In genomic region chr7:45976485-45976856, GRCh38 we compare ENCODE assay signal across 26 cellular contexts. TPM values are rescaled to one million over a fixed set of nuclear protein-coding genes. Genes with fewer than 3 reads are reported as not detected.
DNase-seq lines count a peak whose midpoint lies in the region; ATAC-seq, FAIRE-seq and TF ChIP-seq lines count a peak whose summit lies in the region.
"Had no signal": no experiment of that assay in that cellular context is flagged by ENCODE, and none has a peak within 500 bp of the region (broad histone marks: within the 10 kb centered on the region; RNA-seq: fewer than 3 reads in every experiment).

No MANE protein-coding gene starts in this region.

- no peaks in the 10 kb centered on the region for H3F3A ChIP-seq in neural progenitor cell (ENCODE audit: low read depth)

- H3K4me3 Mint-ChIP-seq in activated CD4-positive, alpha-beta T cell treated with anti-CD3 and anti-CD28 coated beads, Interleukin-2, amount 10 ng/mL, durations not matched to agents 24 days and 14 days: no peak overlapping the region
- H3K4me3 Mint-ChIP-seq in neural progenitor cell: no peak overlapping the region
- H3K4me3 Mint-ChIP-seq: CD14-positive monocyte; CD8-positive, alpha-beta memory T cell; GM23338; H9 had no signal

- no peak overlapping the region for H3K9ac ChIP-seq in colonic mucosa (ENCODE audit: low read depth in 2 of 2, low read length in 2 of 2)
- H3K9ac ChIP-seq in neural progenitor cell: no peak overlapping the region

- peaks cover 4% of the 10 kb centered on the region for H3K4me1 Mint-ChIP-seq in activated CD4-positive, alpha-beta T cell treated with anti-CD3 and anti-CD28 coated beads, Interleukin-2, amount 10 ng/mL, durations not matched to agents 24 days and 14 days
- H3K4me1 Mint-ChIP-seq in neural progenitor cell: peaks cover 34% of the 10 kb centered on the region
- H3K4me1 Mint-ChIP-seq: CD14-positive monocyte had no signal

- H3K9me3 ChIP-seq in colonic mucosa (no peaks in the 10 kb centered on the region), neural progenitor cell (ENCODE audit: low read depth) (no peaks in the 10 kb centered on the region), pancreas (no peaks in the 10 kb centered on the region)
- H3K9me3 ChIP-seq: BE2C had no signal

- no peaks in the 10 kb centered on the region for H4K20me1 ChIP-seq in neural progenitor cell (ENCODE audit: low read depth)

- no peaks in the 10 kb centered on the region for H3K4me1 ChIP-seq in colonic mucosa
- H3K4me1 ChIP-seq in neural progenitor cell: no peaks in the 10 kb centered on the region
- peaks cover 0 to 3% (median 0%) of the 10 kb centered on the region in 3 donors for H3K4me1 ChIP-seq in pancreas
- H3K4me1 ChIP-seq: BE2C had no signal

- no peak overlapping the region for H3K27ac Mint-ChIP-seq in activated CD4-positive, alpha-beta T cell treated with anti-CD3 and anti-CD28 coated beads, Interleukin-2, amount 10 ng/mL, durations not matched to agents 24 days and 14 days
- H3K27ac Mint-ChIP-seq in neural progenitor cell: peak overlapping the region; percentile 57
- H3K27ac Mint-ChIP-seq: CD8-positive, alpha-beta memory T cell; GM23338; H9 had no signal

- no peak overlapping the region for H3K4me3 ChIP-seq in colonic mucosa
- H3K4me3 ChIP-seq in neural progenitor cell: no peak overlapping the region
- H3K4me3 ChIP-seq in pancreas: no peak overlapping the region
- H3K4me3 ChIP-seq: GM23338 had no signal

- peak; percentile 18 for DNase-seq in activated CD4-positive, alpha-beta T cell treated with anti-CD3 and anti-CD28 coated beads, Interleukin-2, amount 10 ng/mL, durations not matched to agents 24 days and 14 days
- DNase-seq in activated CD4-positive, alpha-beta T cell treated with anti-CD3 and anti-CD28 coated beads, Interleukin-2, amount 50 U/mL, for 48 hours: no peak
- DNase-seq in colonic mucosa (peak; percentile 12), neural progenitor cell (ENCODE audit: low spot score) (no peak), pancreas (no peak), amniotic stem cell (lab: John Stamatoyannopoulos, UW) (no peak), SK-N-DZ (ENCODE audit: low spot score) (no peak)
- DNase-seq in NK-92 treated with Interleukin-12 subunit alpha and Interleukin-12 subunit beta, amount 100 ng/mL, for 24 hours (lab: John Stamatoyannopoulos, UW): no peak
- DNase-seq: ACHN; BE2C; CD8-positive, alpha-beta memory T cell; DMS153; DND-41; H9; KG1; MM.1S; NCI-H2029; NCI-H446; NCI-H524 treated with DMSO at 0.1 percent for 48 hours; NCI-H774; PC-3; SHP77 had no signal

- no peak for FAIRE-seq in pancreas (lab: Jason Lieb, UNC)
- FAIRE-seq: HTR-8/SVneo had no signal

- H3K27me3 ChIP-seq in colonic mucosa: no peaks in the 10 kb centered on the region
- H3K27me3 ChIP-seq in neural progenitor cell: no peaks in the 10 kb centered on the region
- H3K27me3 ChIP-seq in pancreas: no peaks in the 10 kb centered on the region
- H3K27me3 ChIP-seq: BE2C had no signal

- no peak overlapping the region for H2AFZ ChIP-seq in neural progenitor cell (replicated peaks)
- H2AFZ ChIP-seq: GM23338 had no signal

- no peak overlapping the region for H3K4me2 ChIP-seq in neural progenitor cell
- H3K4me2 ChIP-seq: GM23338 had no signal

- WGBS in pancreas, 2 donors: 52 to 54% methylated on average over 3 of the region's 3 CpGs

- intact Hi-C loops in activated CD4-positive, alpha-beta T cell treated with anti-CD3 and anti-CD28 coated beads, Interleukin-2, amount 10 ng/mL, durations not matched to agents 24 days and 14 days (cut with micrococcal nuclease): no loop called here
- intact Hi-C loops in colonic mucosa (cut with DNase I) (no loop called here), pancreas (cut with DNase I) (no loop called here)

- no peaks in the 10 kb centered on the region for H3K9me3 Mint-ChIP-seq in activated CD4-positive, alpha-beta T cell treated with anti-CD3 and anti-CD28 coated beads, Interleukin-2, amount 10 ng/mL, durations not matched to agents 24 days and 14 days
- peaks cover 11% of the 10 kb centered on the region for H3K9me3 Mint-ChIP-seq in neural progenitor cell

- TF ChIP-seq CTCF in colonic mucosa (IDR thresholded peaks at IDR 0.05): no peak
- TF ChIP-seq CTCF in neural progenitor cell (IDR thresholded peaks at IDR 0.05): no peak
- TF ChIP-seq CTCF in pancreas (IDR thresholded peaks at IDR 0.05): no peak

- no peak for ATAC-seq in pancreas
- ATAC-seq: GM23338, PC-3 had no signal

- H3K27ac ChIP-seq in colonic mucosa (no peak overlapping the region), neural progenitor cell (no peak overlapping the region), pancreas (no peak overlapping the region)
- H3K27ac ChIP-seq: 22Rv1 had no signal

- no peaks in the 10 kb centered on the region for H3K79me2 ChIP-seq in neural progenitor cell (ENCODE audit: low read depth)

- H3K36me3 Mint-ChIP-seq in activated CD4-positive, alpha-beta T cell treated with anti-CD3 and anti-CD28 coated beads, Interleukin-2, amount 10 ng/mL, durations not matched to agents 24 days and 14 days (ENCODE audit: low read depth): no peaks in the 10 kb centered on the region
- no peaks in the 10 kb centered on the region for H3K36me3 Mint-ChIP-seq in neural progenitor cell
- H3K36me3 Mint-ChIP-seq: CD14-positive monocyte had no signal

- H3K36me3 ChIP-seq in colonic mucosa (no peaks in the 10 kb centered on the region), neural progenitor cell (no peaks in the 10 kb centered on the region), pancreas (no peaks in the 10 kb centered on the region)
- H3K36me3 ChIP-seq: BE2C had no signal

- H3K27me3 Mint-ChIP-seq in activated CD4-positive, alpha-beta T cell treated with anti-CD3 and anti-CD28 coated beads, Interleukin-2, amount 10 ng/mL, durations not matched to agents 24 days and 14 days: no peaks in the 10 kb centered on the region
- peaks cover 20% of the 10 kb centered on the region for H3K27me3 Mint-ChIP-seq in neural progenitor cell (ENCODE audit: insufficient read depth, low read depth)
- H3K27me3 Mint-ChIP-seq: CD8-positive, alpha-beta memory T cell had no signal

RNA-seq across cellular contexts. Expression of gene IGFBP3, which starts 55.4 kb away (rescaled TPM):
- 0.72 and 1.5 TPM in 2 replicates for total RNA-seq in activated CD4-positive, alpha-beta T cell treated with anti-CD3 and anti-CD28 coated beads, Interleukin-2, amount 10 ng/mL, durations not matched to agents 24 days and 14 days
- total RNA-seq in colonic mucosa: 10 to 100 TPM; 23.2 to 36.9 TPM
- total RNA-seq in neural progenitor cell (ENCODE audit: low replicate concordance): 22.0 and 29.0 TPM in 2 replicates
- 10 to 100 TPM in 3 of 6 donors, 1 to 10 TPM in 3; 4.6 to 21.9 (median 10.5) TPM for total RNA-seq in pancreas
- 10 to 100 TPM; 13.1 to 27.3 TPM for polyA plus RNA-seq in pancreas
- polyA plus RNA-seq in SK-N-DZ (2014; cell fraction: cytosol; rRNA removed): 5.6 and 7.5 TPM in 2 replicates
- 3.9 and 7.3 TPM in 2 replicates for polyA plus RNA-seq in SK-N-DZ (2014; cell fraction: nucleus; rRNA removed)

Comparison
In these comparisons a context has a peak if more than half of its experiments do, and no peak if none do; other contexts are left out.
1. DNase-seq: peak in activated CD4-positive, alpha-beta T cell treated with anti-CD3 and anti-CD28 coated beads, Interleukin-2, amount 10 ng/mL, durations not matched to agents 24 days and 14 days (single experiment) and colonic mucosa (single experiment); none in activated CD4-positive, alpha-beta T cell treated with anti-CD3 and anti-CD28 coated beads, Interleukin-2, amount 50 U/mL, for 48 hours (0 of 2), neural progenitor cell (single experiment), pancreas (0 of 6), amniotic stem cell (single experiment), SK-N-DZ (single experiment) and NK-92 treated with Interleukin-12 subunit alpha and Interleukin-12 subunit beta, amount 100 ng/mL, for 24 hours (single experiment).